In the genomic region with DNA sequence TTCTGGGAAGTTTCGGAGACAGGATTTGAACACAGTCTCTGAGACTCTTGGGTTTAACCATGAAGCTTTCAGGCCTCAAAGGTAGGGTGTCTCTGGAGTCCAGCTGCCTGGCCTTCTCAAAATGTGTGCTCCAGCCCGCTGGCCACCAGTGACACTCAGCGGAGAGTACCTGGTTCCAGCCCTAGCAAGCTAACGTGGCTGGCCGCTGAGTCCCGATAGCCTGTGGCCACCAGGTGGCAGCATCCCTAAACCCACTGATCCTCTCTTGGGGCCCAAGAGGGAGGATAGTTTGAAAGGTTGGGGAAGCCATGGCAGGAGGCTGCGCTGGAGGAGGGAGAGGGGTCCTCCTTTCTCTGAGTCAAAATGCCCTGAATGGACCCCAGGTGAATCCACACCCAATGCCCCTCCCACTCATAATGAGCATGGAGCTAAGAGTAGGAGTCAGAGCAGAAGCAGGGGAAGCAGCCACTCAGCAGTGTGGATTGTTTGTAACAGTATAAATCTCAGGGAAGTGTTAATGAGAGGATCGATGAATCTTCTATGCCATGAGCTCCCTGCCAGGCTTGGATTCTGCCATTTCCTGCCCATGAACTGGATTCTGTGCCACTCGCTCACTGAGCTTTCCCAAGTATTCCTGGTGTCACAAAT, we compare ENCODE assay signal across 8 cellular contexts. TPM values are rescaled to one million over a fixed set of nuclear protein-coding genes. Genes with fewer than 3 reads are reported as not detected.
DNase-seq lines count a peak whose midpoint lies in the region; TF ChIP-seq lines count a peak whose summit lies in the region.

No MANE protein-coding gene starts in this region.

- H3K27me3 ChIP-seq in MM.1S (replicated peaks; ENCODE audit: insufficient read depth, low read length) = peaks cover 3% of the 10 kb centered on the region; the same call in 1 of the 2 replicates

- no peak overlapping the region for H3K4me2 ChIP-seq in MM.1S (ENCODE audit: low read depth, low read length)

- no peaks in the 10 kb centered on the region for H3F3A ChIP-seq in MM.1S (ENCODE audit: insufficient read depth, low read length)

- no peaks in the 10 kb centered on the region for H3K36me3 ChIP-seq in MM.1S (replicated peaks; ENCODE audit: insufficient read depth, low read length)

- no peak overlapping the region for H3K27ac Mint-ChIP-seq in immature natural killer cell

- DNase-seq in GM10266 (ENCODE audit: extremely low spot score) (peak; percentile 75), H4 (ENCODE audit: low spot score) (peak; percentile 72), MM.1S (peak; percentile 66), T-helper 2 cell (peak in 3 of 5 experiments; percentile 11 to 50 (median 37)), astrocyte of the spinal cord (ENCODE audit: low read depth, low spot score) (peak; percentile 48), immature natural killer cell (peak in 2 of 3 donors; percentile 24 to 27), DMS114 treated with DMSO at 0.1 percent for 48 hours (lab: John Stamatoyannopoulos, UW; ENCODE audit: unreplicated experiment) (no peak)
- DNase-seq in stimulated activated CD4-positive, alpha-beta T cell treated with anti-CD3 and anti-CD28 coated beads, Interleukin-1b, Interleukin-23, amount 100 ng/mL, for 24 hours (ENCODE audit: low read depth in 4 of 4, low spot score in 1 of 4) = peak; percentile 21 to 32 (median 28)

- no peaks in the 10 kb centered on the region for H3K9me3 Mint-ChIP-seq in immature natural killer cell

- no peak overlapping the region for H3K9ac ChIP-seq in MM.1S (ENCODE audit: low read length)

- no peaks in the 10 kb centered on the region for H3K79me2 ChIP-seq in MM.1S (ENCODE audit: low read length)

- no peak overlapping the region for H3K27ac ChIP-seq in MM.1S (ENCODE audit: low read length)

- H3K4me1 Mint-ChIP-seq in immature natural killer cell = peaks cover 0 to 2% of the 10 kb centered on the region in 2 donors

- no peak overlapping the region for H3K4me3 Mint-ChIP-seq in immature natural killer cell

- H3K36me3 Mint-ChIP-seq in immature natural killer cell = no peaks in the 10 kb centered on the region

- H4K20me1 ChIP-seq in MM.1S (ENCODE audit: insufficient read depth, low read length) = no peaks in the 10 kb centered on the region

- TF ChIP-seq CTCF in GM10266 (IDR thresholded peaks at IDR 0.05; ENCODE audit: control insufficient read depth, insufficient read depth, low read depth, missing control alignments) = peak; percentile 88
- TF ChIP-seq CTCF in MM.1S (IDR thresholded peaks at IDR 0.05; ENCODE audit: low read length) = peak; percentile 94
- TF ChIP-seq CTCF in astrocyte of the spinal cord (IDR thresholded peaks at IDR 0.05; ENCODE audit: low read depth, low read length) = peak; percentile 90

- H2AFZ ChIP-seq in MM.1S (ENCODE audit: low read length) = no peak overlapping the region; the same call in 1 of the 2 replicates

- no peaks in the 10 kb centered on the region for H3K9me2 ChIP-seq in MM.1S (replicated peaks; ENCODE audit: insufficient read depth, low read length)

- no peaks in the 10 kb centered on the region for H3K9me3 ChIP-seq in MM.1S (replicated peaks; ENCODE audit: insufficient read depth, low read length)

- in situ Hi-C loops in astrocyte of the spinal cord (cut with HindIII; ENCODE audit: low sequenced_read_pairs) = loop anchor here (5.0 kb wide), 1 partner anchor 95 kb away; no protein-coding TSS in a partner anchor

- no peaks in the 10 kb centered on the region for H3K4me1 ChIP-seq in MM.1S (ENCODE audit: low read length)

- H3K4me3 ChIP-seq in MM.1S (ENCODE audit: low read length) (no peak overlapping the region), astrocyte of the spinal cord (ENCODE audit: low read depth, low read length) (no peak overlapping the region)

- H3K27me3 Mint-ChIP-seq in immature natural killer cell (ENCODE audit: low read depth in 3 of 3) = peaks cover 0 to 4% (median 3%) of the 10 kb centered on the region in 3 donors

RNA-seq across cellular contexts. Expression of a gene that starts 5.4 kb away (rescaled TPM):
- total RNA-seq in H4 (2014; rRNA removed; shearing (Covaris generic)) = not detected in 2 replicates
- polyA plus RNA-seq in immature natural killer cell = under 1 TPM in 2 of 3 donors, not detected in 1; 0.03 to 0.07 TPM

RNA-seq across cellular contexts. Expression of a gene that starts 10.4 kb away (rescaled TPM):
- not detected in 2 replicates for total RNA-seq in H4 (2014; rRNA removed; shearing (Covaris generic))
- polyA plus RNA-seq in immature natural killer cell = under 1 TPM in 1 of 3 donors, not detected in 2; 0.95 TPM

RNA-seq across cellular contexts. Expression of a gene that starts 58.5 kb away (rescaled TPM):
- 270 and 350 TPM in 2 replicates for total RNA-seq in H4 (2014; rRNA removed; shearing (Covaris generic))
- 100 to 1,000 TPM; 162 to 195 (median 168) TPM for polyA plus RNA-seq in immature natural killer cell
